In the genomic region with DNA sequence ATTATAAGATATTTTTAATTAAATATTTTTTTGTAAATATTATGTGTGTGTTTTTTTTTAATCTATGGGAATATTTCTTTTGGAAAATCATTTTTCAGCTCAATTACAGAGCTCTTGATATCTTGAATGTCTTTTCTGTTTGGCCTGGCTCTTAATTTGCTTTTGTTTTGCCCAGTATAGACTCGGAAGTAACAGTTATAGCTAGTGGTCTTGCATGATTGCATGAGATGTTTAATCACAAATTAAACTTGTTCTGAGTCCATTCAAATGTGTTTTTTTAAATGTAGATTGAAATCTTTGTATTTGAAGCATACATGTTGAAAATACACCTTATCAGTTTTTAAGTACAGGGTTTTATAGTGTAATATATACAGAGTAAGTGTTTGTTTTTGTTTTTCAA, we compare ENCODE assay signal across 1 cellular context.
TF ChIP-seq lines count a peak whose summit lies in the region.

No MANE protein-coding gene starts in this region.

TF ChIP-seq in IMR-90, 13 proteins besides CTCF, POLR2A, EP300 and RAD21:
- TF ChIP-seq RFX5 (IDR thresholded peaks at IDR 0.05; ENCODE audit: low read depth, low read length) (no peak), RCOR1 (IDR thresholded peaks at IDR 0.05; ENCODE audit: insufficient replicate concordance, low read length) (no peak), SMC3 (IDR thresholded peaks at IDR 0.05; ENCODE audit: low read depth, low read length) (no peak), CEBPB (IDR thresholded peaks at IDR 0.05; ENCODE audit: low read depth, low read length) (no peak), CHD1 (IDR thresholded peaks at IDR 0.05; ENCODE audit: low read depth, low read length) (no peak), BHLHE40 (IDR thresholded peaks at IDR 0.05; ENCODE audit: low read depth, low read length) (no peak), MXI1 (IDR thresholded peaks at IDR 0.05; ENCODE audit: borderline replicate concordance, low read depth, low read length) (no peak), NFE2L2 (IDR thresholded peaks at IDR 0.05; ENCODE audit: low read depth, low read length) (no peak), MAFK (IDR thresholded peaks at IDR 0.05; ENCODE audit: low read depth, low read length) (no peak), MAZ (IDR thresholded peaks at IDR 0.05; ENCODE audit: borderline replicate concordance, low read depth, low read length) (no peak), FOS (IDR thresholded peaks at IDR 0.05; ENCODE audit: low read depth, low read length) (no peak)
- TF ChIP-seq, protein P1, sequence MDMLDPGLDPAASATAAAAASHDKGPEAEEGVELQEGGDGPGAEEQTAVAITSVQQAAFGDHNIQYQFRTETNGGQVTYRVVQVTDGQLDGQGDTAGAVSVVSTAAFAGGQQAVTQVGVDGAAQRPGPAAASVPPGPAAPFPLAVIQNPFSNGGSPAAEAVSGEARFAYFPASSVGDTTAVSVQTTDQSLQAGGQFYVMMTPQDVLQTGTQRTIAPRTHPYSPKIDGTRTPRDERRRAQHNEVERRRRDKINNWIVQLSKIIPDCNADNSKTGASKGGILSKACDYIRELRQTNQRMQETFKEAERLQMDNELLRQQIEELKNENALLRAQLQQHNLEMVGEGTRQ (IDR thresholded peaks at IDR 0.05; ENCODE audit: low read depth, low read length), result no peak
- TF ChIP-seq, protein P2, sequence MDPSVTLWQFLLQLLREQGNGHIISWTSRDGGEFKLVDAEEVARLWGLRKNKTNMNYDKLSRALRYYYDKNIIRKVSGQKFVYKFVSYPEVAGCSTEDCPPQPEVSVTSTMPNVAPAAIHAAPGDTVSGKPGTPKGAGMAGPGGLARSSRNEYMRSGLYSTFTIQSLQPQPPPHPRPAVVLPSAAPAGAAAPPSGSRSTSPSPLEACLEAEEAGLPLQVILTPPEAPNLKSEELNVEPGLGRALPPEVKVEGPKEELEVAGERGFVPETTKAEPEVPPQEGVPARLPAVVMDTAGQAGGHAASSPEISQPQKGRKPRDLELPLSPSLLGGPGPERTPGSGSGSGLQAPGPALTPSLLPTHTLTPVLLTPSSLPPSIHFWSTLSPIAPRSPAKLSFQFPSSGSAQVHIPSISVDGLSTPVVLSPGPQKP (IDR thresholded peaks at IDR 0.05; ENCODE audit: borderline replicate concordance, low read depth, low read length), result no peak
TF ChIP-seq in IMR-90: peak in this region for 0.
